1 cellular context compared by ENCODE assay signal in the genomic region with DNA sequence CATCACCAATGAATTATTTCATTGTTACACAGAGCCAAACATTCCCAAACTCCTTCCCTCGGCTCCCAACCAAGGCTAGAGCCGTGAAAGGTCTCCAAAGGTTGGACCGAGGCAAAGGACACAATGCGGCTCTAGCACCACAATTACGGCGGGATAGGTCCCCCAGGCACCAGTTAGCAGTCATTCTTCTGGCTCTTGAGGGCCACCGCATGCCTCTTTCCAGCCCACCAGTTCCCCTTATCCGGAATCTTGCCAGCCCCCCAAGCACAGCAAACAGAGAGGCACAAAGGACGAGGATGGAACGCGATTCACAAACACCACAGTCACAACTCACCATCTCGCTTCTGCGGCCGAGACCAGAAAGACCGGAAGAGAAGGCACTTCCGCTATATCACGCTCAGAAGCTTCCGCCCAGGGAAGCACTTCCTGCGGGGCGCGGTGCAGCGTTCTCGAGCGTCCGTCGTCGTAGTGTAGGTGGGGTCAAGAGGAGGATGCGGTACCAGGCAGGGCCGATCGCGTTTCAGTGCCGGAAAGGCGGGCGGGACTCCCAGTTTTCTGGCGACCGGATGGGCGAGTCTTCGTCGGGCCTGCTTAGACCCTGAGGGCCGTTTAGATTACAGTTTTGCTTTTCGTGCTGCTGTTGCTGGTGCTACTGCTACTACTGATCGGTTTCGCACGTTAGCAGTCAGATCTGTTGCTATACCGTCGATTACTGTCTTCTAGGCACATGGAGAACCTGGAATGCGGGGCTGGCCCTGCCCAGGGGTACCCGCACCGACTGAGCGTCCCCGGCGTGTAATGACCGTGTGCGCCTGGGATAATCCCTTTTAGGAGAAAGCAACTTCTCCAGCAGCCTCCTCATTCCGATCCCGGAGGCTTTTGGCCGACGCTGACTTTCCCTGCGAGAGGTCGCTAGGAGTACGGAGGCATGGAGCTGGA.
A peak's percentile ranks its signal among the peaks of the same experiment; 100 is the strongest.
TF ChIP-seq lines count a peak whose summit lies in the region.

A gene (minus strand): TSS at position 374 of the 939 bp plus-strand sequence. CDS start 37 bp downstream, at position 337.

TF ChIP-seq in K562, 482 proteins besides CTCF, POLR2A, EP300 and RAD21 (continued from another document and continues in another):
- TF ChIP-seq, protein P1, sequence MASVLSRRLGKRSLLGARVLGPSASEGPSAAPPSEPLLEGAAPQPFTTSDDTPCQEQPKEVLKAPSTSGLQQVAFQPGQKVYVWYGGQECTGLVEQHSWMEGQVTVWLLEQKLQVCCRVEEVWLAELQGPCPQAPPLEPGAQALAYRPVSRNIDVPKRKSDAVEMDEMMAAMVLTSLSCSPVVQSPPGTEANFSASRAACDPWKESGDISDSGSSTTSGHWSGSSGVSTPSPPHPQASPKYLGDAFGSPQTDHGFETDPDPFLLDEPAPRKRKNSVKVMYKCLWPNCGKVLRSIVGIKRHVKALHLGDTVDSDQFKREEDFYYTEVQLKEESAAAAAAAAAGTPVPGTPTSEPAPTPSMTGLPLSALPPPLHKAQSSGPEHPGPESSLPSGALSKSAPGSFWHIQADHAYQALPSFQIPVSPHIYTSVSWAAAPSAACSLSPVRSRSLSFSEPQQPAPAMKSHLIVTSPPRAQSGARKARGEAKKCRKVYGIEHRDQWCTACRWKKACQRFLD (CRISPR knock-in tag; IDR thresholded peaks at IDR 0.05): peak; percentile 92
- TF ChIP-seq CBX2 (IDR thresholded peaks at IDR 0.05; ENCODE audit: insufficient read depth, low read length, poor library complexity, severe bottlenecking) (no peak), KLF1 (tag; IDR thresholded peaks at IDR 0.05) (peak; percentile 97), KLF13 (tag; IDR thresholded peaks at IDR 0.05; ENCODE audit: borderline replicate concordance, low read depth) (peak; percentile 84; the same call in 1 of the 2 replicates), MTA2 (IDR thresholded peaks at IDR 0.05; ENCODE audit: low read depth) (peak; percentile 79), GATA2 (CRISPR knock-in tag; IDR thresholded peaks at IDR 0.05) (0 out of 2 replicates have a peak, but pooled peaks have one; percentile 8), THRAP3 (IDR thresholded peaks at IDR 0.05; ENCODE audit: borderline replicate concordance) (peak; percentile 96), TEAD4 (IDR thresholded peaks at IDR 0.05; ENCODE audit: low read length) (peak; percentile 71), TEAD4 (CRISPR knock-in tag; IDR thresholded peaks at IDR 0.05; ENCODE audit: borderline replicate concordance) (0 out of 2 replicates have a peak, but pooled peaks have one; percentile 35), ZC3H11A (IDR thresholded peaks at IDR 0.05; ENCODE audit: low read depth, low read length) (peak; percentile 91), KLF10 (CRISPR knock-in tag; IDR thresholded peaks at IDR 0.05) (peak; percentile 85), MECOM (CRISPR knock-in tag; IDR thresholded peaks at IDR 0.05) (no peak), ZSCAN29 (IDR thresholded peaks at IDR 0.05) (peak; percentile 71; the same call in 1 of the 2 replicates), RBFOX2 (IDR thresholded peaks at IDR 0.05; ENCODE audit: low read depth, low read length) (peak; percentile 98), MYC (IDR thresholded peaks at IDR 0.05; ENCODE audit: low read depth, low read length) (peak; percentile 99), MYC (CRISPR knock-in tag; IDR thresholded peaks at IDR 0.05; ENCODE audit: borderline replicate concordance, low read depth) (peak; percentile 84), NR2C1 (IDR thresholded peaks at IDR 0.05) (peak; percentile 100), NR2C1 (tag; IDR thresholded peaks at IDR 0.05) (peak; percentile 100), CHD1 (IDR thresholded peaks at IDR 0.05; ENCODE audit: low read length) (no peak), SIX5 (IDR thresholded peaks at IDR 0.05; ENCODE audit: borderline replicate concordance in 1 of 2, insufficient read depth in 1 of 2, low read depth in 1 of 2, low read length in 2 of 2) (peak; percentile 60 to 66), BRCA1 (IDR thresholded peaks at IDR 0.05) (no peak), BRCA1 (CRISPR knock-in tag; IDR thresholded peaks at IDR 0.05) (no peak), ZNF644 (tag; IDR thresholded peaks at IDR 0.05; ENCODE audit: low read depth) (peak; percentile 45), FOXM1 (IDR thresholded peaks at IDR 0.05; ENCODE audit: low read depth) (peak; percentile 44; the same call in 1 of the 2 replicates), FOXM1 (CRISPR knock-in tag; IDR thresholded peaks at IDR 0.05; ENCODE audit: low read depth) (no peak), TAF15 (IDR thresholded peaks at IDR 0.05; ENCODE audit: low read depth, low read length) (0 out of 2 replicates have a peak, but pooled peaks have one; percentile 72), ASH1L (IDR thresholded peaks at IDR 0.05; ENCODE audit: borderline replicate concordance, low read depth, partially characterized antibody) (peak; percentile 87), ARHGAP35 (IDR thresholded peaks at IDR 0.05; ENCODE audit: partially characterized antibody) (peak; percentile 47), HDAC2 (IDR thresholded peaks at IDR 0.05) (peak; percentile 83; the same call in 1 of the 2 replicates), SMAD3 (CRISPR knock-in tag; conservative IDR thresholded peaks at IDR 0.05) (0 out of 2 replicates have a peak, but pooled peaks have one; percentile 59), RAD51 (IDR thresholded peaks at IDR 0.05; ENCODE audit: borderline replicate concordance, low read depth) (peak; percentile 34; the same call in 1 of the 2 replicates), MAFK (IDR thresholded peaks at IDR 0.05; ENCODE audit: low read length) (no peak), TCF3 (CRISPR knock-in tag; IDR thresholded peaks at IDR 0.05) (peak; percentile 46; the same call in 1 of the 2 replicates), SMARCB1 (IDR thresholded peaks at IDR 0.05; ENCODE audit: insufficient read length, low read depth) (no peak), NFATC3 (IDR thresholded peaks at IDR 0.05) (peak; percentile 94; the same call in 1 of the 2 replicates), SOX6 (IDR thresholded peaks at IDR 0.05) (peak; percentile 82)
- TF ChIP-seq, protein P2, sequence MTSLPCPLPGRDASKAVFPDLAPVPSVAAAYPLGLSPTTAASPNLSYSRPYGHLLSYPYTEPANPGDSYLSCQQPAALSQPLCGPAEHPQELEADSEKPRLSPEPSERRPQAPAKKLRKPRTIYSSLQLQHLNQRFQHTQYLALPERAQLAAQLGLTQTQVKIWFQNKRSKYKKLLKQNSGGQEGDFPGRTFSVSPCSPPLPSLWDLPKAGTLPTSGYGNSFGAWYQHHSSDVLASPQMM (CRISPR knock-in tag; IDR thresholded peaks at IDR 0.05): no peak
- TF ChIP-seq, protein P3, sequence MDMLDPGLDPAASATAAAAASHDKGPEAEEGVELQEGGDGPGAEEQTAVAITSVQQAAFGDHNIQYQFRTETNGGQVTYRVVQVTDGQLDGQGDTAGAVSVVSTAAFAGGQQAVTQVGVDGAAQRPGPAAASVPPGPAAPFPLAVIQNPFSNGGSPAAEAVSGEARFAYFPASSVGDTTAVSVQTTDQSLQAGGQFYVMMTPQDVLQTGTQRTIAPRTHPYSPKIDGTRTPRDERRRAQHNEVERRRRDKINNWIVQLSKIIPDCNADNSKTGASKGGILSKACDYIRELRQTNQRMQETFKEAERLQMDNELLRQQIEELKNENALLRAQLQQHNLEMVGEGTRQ (CRISPR knock-in tag; IDR thresholded peaks at IDR 0.05): no peak
- TF ChIP-seq, protein P4, sequence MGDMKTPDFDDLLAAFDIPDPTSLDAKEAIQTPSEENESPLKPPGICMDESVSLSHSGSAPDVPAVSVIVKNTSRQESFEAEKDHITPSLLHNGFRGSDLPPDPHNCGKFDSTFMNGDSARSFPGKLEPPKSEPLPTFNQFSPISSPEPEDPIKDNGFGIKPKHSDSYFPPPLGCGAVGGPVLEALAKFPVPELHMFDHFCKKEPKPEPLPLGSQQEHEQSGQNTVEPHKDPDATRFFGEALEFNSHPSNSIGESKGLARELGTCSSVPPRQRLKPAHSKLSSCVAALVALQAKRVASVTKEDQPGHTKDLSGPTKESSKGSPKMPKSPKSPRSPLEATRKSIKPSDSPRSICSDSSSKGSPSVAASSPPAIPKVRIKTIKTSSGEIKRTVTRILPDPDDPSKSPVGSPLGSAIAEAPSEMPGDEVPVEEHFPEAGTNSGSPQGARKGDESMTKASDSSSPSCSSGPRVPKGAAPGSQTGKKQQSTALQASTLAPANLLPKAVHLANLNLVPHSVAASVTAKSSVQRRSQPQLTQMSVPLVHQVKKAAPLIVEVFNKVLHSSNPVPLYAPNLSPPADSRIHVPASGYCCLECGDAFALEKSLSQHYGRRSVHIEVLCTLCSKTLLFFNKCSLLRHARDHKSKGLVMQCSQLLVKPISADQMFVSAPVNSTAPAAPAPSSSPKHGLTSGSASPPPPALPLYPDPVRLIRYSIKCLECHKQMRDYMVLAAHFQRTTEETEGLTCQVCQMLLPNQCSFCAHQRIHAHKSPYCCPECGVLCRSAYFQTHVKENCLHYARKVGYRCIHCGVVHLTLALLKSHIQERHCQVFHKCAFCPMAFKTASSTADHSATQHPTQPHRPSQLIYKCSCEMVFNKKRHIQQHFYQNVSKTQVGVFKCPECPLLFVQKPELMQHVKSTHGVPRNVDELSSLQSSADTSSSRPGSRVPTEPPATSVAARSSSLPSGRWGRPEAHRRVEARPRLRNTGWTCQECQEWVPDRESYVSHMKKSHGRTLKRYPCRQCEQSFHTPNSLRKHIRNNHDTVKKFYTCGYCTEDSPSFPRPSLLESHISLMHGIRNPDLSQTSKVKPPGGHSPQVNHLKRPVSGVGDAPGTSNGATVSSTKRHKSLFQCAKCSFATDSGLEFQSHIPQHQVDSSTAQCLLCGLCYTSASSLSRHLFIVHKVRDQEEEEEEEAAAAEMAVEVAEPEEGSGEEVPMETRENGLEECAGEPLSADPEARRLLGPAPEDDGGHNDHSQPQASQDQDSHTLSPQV (IDR thresholded peaks at IDR 0.05): peak; percentile 85
- TF ChIP-seq, protein P5, sequence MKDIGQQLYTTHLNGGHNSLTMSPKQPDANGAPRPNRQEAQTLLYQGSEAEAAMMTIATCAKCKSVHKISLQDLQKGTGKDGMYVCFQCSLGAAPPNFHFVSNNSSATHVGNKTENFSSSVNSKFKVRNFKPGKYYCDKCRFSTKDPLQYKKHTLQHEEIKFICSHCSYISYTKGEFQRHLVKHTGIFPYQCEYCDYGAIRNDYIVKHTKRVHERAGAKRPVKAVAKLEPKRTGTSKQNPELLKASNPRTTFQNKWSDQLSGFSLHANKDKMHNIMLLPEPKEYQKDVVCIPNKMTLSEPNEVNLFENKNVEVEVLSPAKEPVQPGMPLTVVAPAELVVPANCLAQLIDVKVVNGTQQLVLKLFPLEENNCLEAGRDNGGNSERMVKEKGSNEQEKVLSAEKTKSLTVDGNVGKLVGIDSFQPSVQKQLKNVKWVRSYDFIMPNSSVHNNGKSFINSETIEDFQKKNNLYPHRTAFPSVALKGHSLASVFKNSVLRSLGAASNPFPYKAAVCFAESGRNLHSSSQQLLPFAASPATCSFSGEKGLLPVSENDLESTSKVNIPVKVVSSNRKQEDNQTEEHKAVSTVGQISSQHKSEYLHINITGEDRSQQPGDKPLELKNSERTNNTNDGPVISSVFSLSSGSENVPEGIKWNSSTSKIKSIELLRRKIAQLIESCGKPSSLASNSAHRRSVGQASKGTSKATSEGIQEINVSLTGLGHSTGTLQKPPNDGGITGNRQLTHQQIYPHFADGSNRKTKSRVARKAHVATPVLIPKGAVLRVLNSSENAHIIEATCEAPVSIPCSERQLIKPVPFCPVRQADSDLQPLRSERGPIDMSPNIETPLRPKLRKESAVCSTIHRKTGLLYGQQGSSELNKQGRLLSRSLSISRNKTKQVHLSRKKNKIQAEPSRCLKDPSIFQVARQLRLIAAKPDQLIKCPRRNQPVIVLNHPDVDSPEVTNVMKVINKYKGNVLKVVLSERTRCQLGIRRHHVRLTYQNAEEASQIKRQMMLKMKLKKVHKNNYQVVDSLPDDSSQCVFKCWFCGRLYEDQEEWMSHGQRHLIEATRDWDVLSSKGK (CRISPR knock-in tag; IDR thresholded peaks at IDR 0.05): no peak
- TF ChIP-seq, protein P6, sequence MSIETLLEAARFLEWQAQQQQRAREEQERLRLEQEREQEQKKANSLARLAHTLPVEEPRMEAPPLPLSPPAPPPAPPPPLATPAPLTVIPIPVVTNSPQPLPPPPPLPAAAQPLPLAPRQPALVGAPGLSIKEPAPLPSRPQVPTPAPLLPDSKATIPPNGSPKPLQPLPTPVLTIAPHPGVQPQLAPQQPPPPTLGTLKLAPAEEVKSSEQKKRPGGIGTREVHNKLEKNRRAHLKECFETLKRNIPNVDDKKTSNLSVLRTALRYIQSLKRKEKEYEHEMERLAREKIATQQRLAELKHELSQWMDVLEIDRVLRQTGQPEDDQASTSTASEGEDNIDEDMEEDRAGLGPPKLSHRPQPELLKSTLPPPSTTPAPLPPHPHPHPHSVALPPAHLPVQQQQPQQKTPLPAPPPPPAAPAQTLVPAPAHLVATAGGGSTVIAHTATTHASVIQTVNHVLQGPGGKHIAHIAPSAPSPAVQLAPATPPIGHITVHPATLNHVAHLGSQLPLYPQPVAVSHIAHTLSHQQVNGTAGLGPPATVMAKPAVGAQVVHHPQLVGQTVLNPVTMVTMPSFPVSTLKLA (conservative IDR thresholded peaks at IDR 0.05): peak; percentile 82 to 91
- TF ChIP-seq, protein P7, sequence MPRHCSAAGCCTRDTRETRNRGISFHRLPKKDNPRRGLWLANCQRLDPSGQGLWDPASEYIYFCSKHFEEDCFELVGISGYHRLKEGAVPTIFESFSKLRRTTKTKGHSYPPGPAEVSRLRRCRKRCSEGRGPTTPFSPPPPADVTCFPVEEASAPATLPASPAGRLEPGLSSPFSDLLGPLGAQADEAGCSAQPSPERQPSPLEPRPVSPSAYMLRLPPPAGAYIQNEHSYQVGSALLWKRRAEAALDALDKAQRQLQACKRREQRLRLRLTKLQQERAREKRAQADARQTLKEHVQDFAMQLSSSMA (CRISPR knock-in tag; IDR thresholded peaks at IDR 0.05): peak; percentile 87
- TF ChIP-seq, protein P8, sequence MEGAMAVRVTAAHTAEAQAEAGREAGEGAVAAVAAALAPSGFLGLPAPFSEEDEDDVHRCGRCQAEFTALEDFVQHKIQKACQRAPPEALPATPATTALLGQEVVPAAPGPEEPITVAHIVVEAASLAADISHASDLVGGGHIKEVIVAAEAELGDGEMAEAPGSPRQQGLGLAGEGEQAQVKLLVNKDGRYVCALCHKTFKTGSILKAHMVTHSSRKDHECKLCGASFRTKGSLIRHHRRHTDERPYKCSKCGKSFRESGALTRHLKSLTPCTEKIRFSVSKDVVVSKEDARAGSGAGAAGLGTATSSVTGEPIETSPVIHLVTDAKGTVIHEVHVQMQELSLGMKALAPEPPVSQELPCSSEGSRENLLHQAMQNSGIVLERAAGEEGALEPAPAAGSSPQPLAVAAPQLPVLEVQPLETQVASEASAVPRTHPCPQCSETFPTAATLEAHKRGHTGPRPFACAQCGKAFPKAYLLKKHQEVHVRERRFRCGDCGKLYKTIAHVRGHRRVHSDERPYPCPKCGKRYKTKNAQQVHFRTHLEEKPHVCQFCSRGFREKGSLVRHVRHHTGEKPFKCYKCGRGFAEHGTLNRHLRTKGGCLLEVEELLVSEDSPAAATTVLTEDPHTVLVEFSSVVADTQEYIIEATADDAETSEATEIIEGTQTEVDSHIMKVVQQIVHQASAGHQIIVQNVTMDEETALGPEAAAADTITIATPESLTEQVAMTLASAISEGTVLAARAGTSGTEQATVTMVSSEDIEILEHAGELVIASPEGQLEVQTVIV (CRISPR knock-in tag; IDR thresholded peaks at IDR 0.05; ENCODE audit: borderline replicate concordance): peak; percentile 55; the same call in 1 of the 2 replicates
- TF ChIP-seq, protein P9, sequence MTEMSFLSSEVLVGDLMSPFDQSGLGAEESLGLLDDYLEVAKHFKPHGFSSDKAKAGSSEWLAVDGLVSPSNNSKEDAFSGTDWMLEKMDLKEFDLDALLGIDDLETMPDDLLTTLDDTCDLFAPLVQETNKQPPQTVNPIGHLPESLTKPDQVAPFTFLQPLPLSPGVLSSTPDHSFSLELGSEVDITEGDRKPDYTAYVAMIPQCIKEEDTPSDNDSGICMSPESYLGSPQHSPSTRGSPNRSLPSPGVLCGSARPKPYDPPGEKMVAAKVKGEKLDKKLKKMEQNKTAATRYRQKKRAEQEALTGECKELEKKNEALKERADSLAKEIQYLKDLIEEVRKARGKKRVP (CRISPR knock-in tag; IDR thresholded peaks at IDR 0.05): no peak
